Comparison of ENCODE assay signal across 1 cellular context in genomic region chr18:30987479-30988241, GRCh38.
TF ChIP-seq lines count a peak whose summit lies in the region.

No MANE protein-coding gene starts in this region.

TF ChIP-seq in H1, 55 proteins besides CTCF, POLR2A, EP300 and RAD21:
- TF ChIP-seq SP2 (IDR thresholded peaks at IDR 0.05; ENCODE audit: low read length): no peak
- TF ChIP-seq BRCA1 (IDR thresholded peaks at IDR 0.05; ENCODE audit: low read depth, low read length): no peak
- no peak for TF ChIP-seq RBBP5 (IDR thresholded peaks at IDR 0.05; ENCODE audit: borderline replicate concordance, low read depth, low read length)
- TF ChIP-seq SAP30 (IDR thresholded peaks at IDR 0.05; ENCODE audit: insufficient read depth, insufficient replicate concordance, low read length): no peak
- TF ChIP-seq MAFK (IDR thresholded peaks at IDR 0.05; ENCODE audit: low read depth, low read length): no peak
- TF ChIP-seq CHD1 (IDR thresholded peaks at IDR 0.05; ENCODE audit: low read depth, low read length): no peak
- TF ChIP-seq BCL11A (IDR thresholded peaks at IDR 0.05; ENCODE audit: low read depth in 2 of 2, low read length in 2 of 2): no peak
